ENCODE assay signal across 18 cellular contexts in genomic region chr2:104734937-104735586, GRCh38.
A peak's percentile ranks its signal among the peaks of the same experiment; 100 is the strongest.
DNase-seq lines count a peak whose midpoint lies in the region; ATAC-seq, FAIRE-seq and TF ChIP-seq lines count a peak whose summit lies in the region.
"Had no signal": no experiment of that assay in that cellular context is flagged by ENCODE, and none has a peak within 500 bp of the region (broad histone marks: within the 10 kb centered on the region; RNA-seq: fewer than 3 reads in every experiment).

No MANE protein-coding gene starts in this region.

- POLR2A ChIA-PET in activated CD8-positive, alpha-beta T cell treated with anti-CD3 and anti-CD28 coated beads, Interleukin-2, amount 10 ng/mL, durations not matched to agents 7 days and 5 days (lab: Charles Lee): no interaction called here

- no peak overlapping the region for H3K4me3 Mint-ChIP-seq in activated CD8-positive, alpha-beta T cell treated with anti-CD3 and anti-CD28 coated beads, Interleukin-2, amount 10 ng/mL, durations not matched to agents 7 days and 5 days
- H3K4me3 Mint-ChIP-seq: activated B cell treated with CpG ODN at 0.5 μM for 24 hours, B cell, neural progenitor cell had no signal

- peaks cover 12% of the 10 kb centered on the region for H3K4me1 Mint-ChIP-seq in activated CD8-positive, alpha-beta T cell treated with anti-CD3 and anti-CD28 coated beads, Interleukin-2, amount 10 ng/mL, durations not matched to agents 7 days and 5 days (ENCODE audit: low read depth)
- H3K4me1 Mint-ChIP-seq: activated B cell treated with CpG ODN at 0.5 μM for 24 hours, B cell had no signal

- H3K4me3 ChIP-seq in coronary artery: no peak overlapping the region
- H3K4me3 ChIP-seq: neural progenitor cell, stomach had no signal

- no peak for FAIRE-seq in GM19239 (lab: Jason Lieb, UNC)
- FAIRE-seq: colon had no signal

- peak; percentile 66 for ATAC-seq in GM18868 (IDR thresholded peaks at IDR 0.05; ENCODE audit: unreplicated experiment)
- ATAC-seq in HG03565 (IDR thresholded peaks at IDR 0.05; ENCODE audit: unreplicated experiment): peak; percentile 55
- no peak for ATAC-seq in activated CD8-positive, alpha-beta T cell treated with anti-CD3 and anti-CD28 coated beads, Interleukin-2, amount 10 ng/mL, durations not matched to agents 7 days and 5 days
- ATAC-seq in HG02571 (IDR thresholded peaks at IDR 0.05; ENCODE audit: unreplicated experiment): no peak
- no peak for ATAC-seq in HG02678 (IDR thresholded peaks at IDR 0.05; ENCODE audit: unreplicated experiment)
- ATAC-seq: Panc1 had no signal

- no peak overlapping the region for H3K27ac ChIP-seq in coronary artery
- H3K27ac ChIP-seq: neural progenitor cell, stomach had no signal

- TF ChIP-seq CTCF in coronary artery (IDR thresholded peaks at IDR 0.05): no peak

- DNase-seq in DMS153 (lab: John Stamatoyannopoulos, UW) (peak; percentile 78), coronary artery (ENCODE audit: low spot score) (no peak), GM19239 (ENCODE audit: insufficient read length, low spot score) (no peak)
- peak; percentile 22 for DNase-seq in activated CD8-positive, alpha-beta T cell treated with anti-CD3 and anti-CD28 coated beads, Interleukin-2, amount 10 ng/mL, durations not matched to agents 7 days and 5 days
- DNase-seq: activated B cell treated with CpG ODN at 0.5 μM for 24 hours, amniotic stem cell, mammary epithelial cell, NCI-H1092, NCI-H226, stomach had no signal

- H3K27ac Mint-ChIP-seq in activated CD8-positive, alpha-beta T cell treated with anti-CD3 and anti-CD28 coated beads, Interleukin-2, amount 10 ng/mL, durations not matched to agents 7 days and 5 days: no peak overlapping the region
- H3K27ac Mint-ChIP-seq: activated B cell treated with CpG ODN at 0.5 μM for 24 hours, B cell, neural progenitor cell had no signal

- H3K36me3 Mint-ChIP-seq in activated CD8-positive, alpha-beta T cell treated with anti-CD3 and anti-CD28 coated beads, Interleukin-2, amount 10 ng/mL, durations not matched to agents 7 days and 5 days (ENCODE audit: low read depth): no peaks in the 10 kb centered on the region
- H3K36me3 Mint-ChIP-seq: neural progenitor cell had no signal

- H3K27me3 Mint-ChIP-seq in activated CD8-positive, alpha-beta T cell treated with anti-CD3 and anti-CD28 coated beads, Interleukin-2, amount 10 ng/mL, durations not matched to agents 7 days and 5 days (ENCODE audit: low read depth): peaks cover 2% of the 10 kb centered on the region

- H3K9me3 Mint-ChIP-seq in activated CD8-positive, alpha-beta T cell treated with anti-CD3 and anti-CD28 coated beads, Interleukin-2, amount 10 ng/mL, durations not matched to agents 7 days and 5 days (ENCODE audit: insufficient read depth): no peaks in the 10 kb centered on the region

- CTCF ChIA-PET in activated CD8-positive, alpha-beta T cell treated with anti-CD3 and anti-CD28 coated beads, Interleukin-2, amount 10 ng/mL, durations not matched to agents 7 days and 5 days (lab: Charles Lee): no interaction called here

Comparison
In these comparisons a context has a peak if more than half of its experiments do, and no peak if none do; other contexts are left out.
1. DNase-seq: peak in DMS153 (single experiment) and activated CD8-positive, alpha-beta T cell treated with anti-CD3 and anti-CD28 coated beads, Interleukin-2, amount 10 ng/mL, durations not matched to agents 7 days and 5 days (single experiment); none in coronary artery (single experiment) and GM19239 (single experiment).
2. ATAC-seq: peak in GM18868 (single experiment) and HG03565 (single experiment); none in activated CD8-positive, alpha-beta T cell treated with anti-CD3 and anti-CD28 coated beads, Interleukin-2, amount 10 ng/mL, durations not matched to agents 7 days and 5 days (single experiment), HG02571 (single experiment) and HG02678 (single experiment).